22 cellular contexts compared by ENCODE assay signal in the genomic region with DNA sequence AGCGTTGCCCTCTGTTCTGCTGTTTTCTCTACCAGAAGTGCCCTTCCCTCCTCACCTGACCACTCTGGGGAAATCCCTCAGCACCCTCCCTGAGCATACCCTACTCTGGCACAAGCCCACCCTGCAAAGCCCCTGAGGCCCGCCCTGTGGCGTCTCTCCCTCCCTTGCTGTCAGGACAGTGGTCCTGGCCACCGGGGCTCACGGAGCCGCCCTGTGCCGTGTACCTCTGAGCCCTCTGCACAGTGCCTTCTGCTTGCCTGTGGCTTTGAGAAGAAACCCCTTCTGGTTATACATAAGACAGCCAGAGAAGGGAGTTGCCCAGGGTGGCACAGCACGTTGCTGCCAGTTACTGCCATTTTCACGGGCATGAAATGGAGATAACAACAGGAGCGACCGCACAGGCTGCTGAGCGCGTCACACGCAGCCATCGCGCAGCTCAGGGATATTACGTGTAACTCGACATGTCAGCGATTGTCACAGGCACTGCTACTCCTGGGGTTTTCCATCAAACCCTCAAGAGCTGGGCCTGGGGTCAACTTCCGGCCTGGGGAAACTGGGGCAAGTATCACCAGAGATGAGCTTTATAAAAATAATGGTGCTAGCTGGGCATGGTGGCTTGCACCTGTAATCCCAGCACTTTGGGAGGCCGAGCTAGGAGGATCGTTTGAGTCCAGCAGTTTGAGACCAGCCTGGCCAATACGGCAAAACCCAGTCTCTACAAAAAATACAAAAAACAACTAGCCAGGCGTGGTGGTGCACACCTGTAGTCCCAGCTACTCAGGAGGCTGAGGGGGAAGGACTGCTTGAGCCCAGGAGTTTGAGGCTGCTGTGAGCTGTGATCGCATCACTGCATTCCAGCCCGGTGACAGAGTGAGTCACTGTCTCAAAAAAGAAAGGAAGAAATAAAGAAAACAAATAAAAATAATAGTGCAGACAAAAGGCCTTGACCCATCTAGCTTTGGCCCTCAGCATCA. TPM values are rescaled to one million over a fixed set of nuclear protein-coding genes. Genes with fewer than 3 reads are reported as not detected.
DNase-seq lines count a peak whose midpoint lies in the region; ATAC-seq and TF ChIP-seq lines count a peak whose summit lies in the region.
"Had no signal": no experiment of that assay in that cellular context is flagged by ENCODE, and none has a peak within 500 bp of the region (broad histone marks: within the 10 kb centered on the region; RNA-seq: fewer than 3 reads in every experiment).

No MANE protein-coding gene starts in this region.

- H3K4me3 ChIP-seq in HEK293 (ENCODE audit: low read depth, low read length) = no peak overlapping the region
- H3K4me3 ChIP-seq: breast epithelium had no signal

- no peaks in the 10 kb centered on the region for H3K4me1 ChIP-seq in HEK293 (ENCODE audit: control insufficient read depth, insufficient read depth, low read length)
- H3K4me1 ChIP-seq: breast epithelium, Caco-2 had no signal

- ATAC-seq in GM19395 (IDR thresholded peaks at IDR 0.05; ENCODE audit: unreplicated experiment) (no peak), HG03439 (IDR thresholded peaks at IDR 0.05; ENCODE audit: unreplicated experiment) (no peak)
- ATAC-seq: naive thymus-derived CD8-positive, alpha-beta T cell had no signal

- H3K27ac ChIP-seq in HEK293 (ENCODE audit: extremely low read depth, low read depth, low read length) = no peak overlapping the region
- H3K27ac ChIP-seq: breast epithelium had no signal

- no peak overlapping the region for H3K4me3 Mint-ChIP-seq in chondrocyte (ENCODE audit: unreplicated experiment)
- H3K4me3 Mint-ChIP-seq: naive thymus-derived CD8-positive, alpha-beta T cell had no signal

- CTCF ChIA-PET in HEK293 (lab: Yijun Ruan, JAX) = interaction anchor here (1.0 to 2.3 kb wide), 3 partner anchors 8 to 548 kb away, joined by 3 to 8 read pairs (median 5); no protein-coding TSS in a partner anchor

- H3K27me3 Mint-ChIP-seq in chondrocyte (ENCODE audit: low read depth) = peaks cover 2% of the 10 kb centered on the region

- no peaks in the 10 kb centered on the region for H3K9me3 Mint-ChIP-seq in chondrocyte (ENCODE audit: low read depth)
- H3K9me3 Mint-ChIP-seq: naive thymus-derived CD8-positive, alpha-beta T cell had no signal

- DNase-seq in A172 (ENCODE audit: low spot score) (peak; percentile 49), chondrocyte (ENCODE audit: low spot score) (peak; percentile 82), mesenteric fat pad (ENCODE audit: low spot score) (peak; percentile 74), epidermal melanocyte (ENCODE audit: insufficient read length, low spot score) (no peak), nucleus accumbens (lab: John Stamatoyannopoulos, UW) (no peak)
- DNase-seq: activated CD4-positive, alpha-beta T cell treated with anti-CD3 and anti-CD28 coated beads for 48 hours; activated CD8-positive, alpha-beta memory T cell treated with anti-CD3 and anti-CD28 coated beads, Interleukin-2, amount 50 U/mL, for 48 hours; activated naive CD4-positive, alpha-beta T cell treated with Interleukin-2 at 50 U/mL for 16 hours; GF-D8; Karpas-422; NCI-H1417 treated with DMSO at 0.1 percent for 48 hours; NCI-H2227 treated with DMSO at 0.1 percent for 48 hours; retina; SHP77; stimulated activated CD4-positive, alpha-beta T cell treated with anti-CD3 and anti-CD28 coated beads, Interleukin-1b, Interleukin-23, amount 100 ng/mL, for 48 hours had no signal

- H3K36me3 Mint-ChIP-seq in chondrocyte (ENCODE audit: low read depth) = no peaks in the 10 kb centered on the region
- H3K36me3 Mint-ChIP-seq: naive thymus-derived CD8-positive, alpha-beta T cell had no signal

- H3K4me1 Mint-ChIP-seq in chondrocyte (ENCODE audit: low read depth) = no peaks in the 10 kb centered on the region
- H3K4me1 Mint-ChIP-seq: naive thymus-derived CD8-positive, alpha-beta T cell had no signal

- POLR2A ChIA-PET in HEK293 (lab: Yijun Ruan, JAX) = no interaction called here

- no peaks in the 10 kb centered on the region for H3K9me3 ChIP-seq in HEK293 (ENCODE audit: control insufficient read depth, insufficient read depth, low read depth, low read length)
- H3K9me3 ChIP-seq: breast epithelium, Caco-2 had no signal

- no peaks in the 10 kb centered on the region for H3K36me3 ChIP-seq in HEK293 (ENCODE audit: control insufficient read depth in 2 of 2, insufficient read depth in 1 of 2, low read length in 2 of 2)
- H3K36me3 ChIP-seq: breast epithelium had no signal

- H3K27ac Mint-ChIP-seq in chondrocyte (ENCODE audit: unreplicated experiment) = no peak overlapping the region

- TF ChIP-seq CTCF in HEK293 (tag by site-specific recombination; IDR thresholded peaks at IDR 0.05) (no peak), chondrocyte (IDR thresholded peaks at IDR 0.05) (no peak)

TF ChIP-seq in HEK293, 187 proteins besides CTCF, POLR2A, EP300 and RAD21:
- TF ChIP-seq ZNF561 (tag by site-specific recombination; IDR thresholded peaks at IDR 0.05; ENCODE audit: borderline replicate concordance) (no peak), ZNF629 (tag by site-specific recombination; IDR thresholded peaks at IDR 0.05) (0 out of 2 replicates have a peak, but pooled peaks have one; percentile 54), ZNF239 (tag by site-specific recombination; IDR thresholded peaks at IDR 0.05) (no peak), ZNF747 (tag by site-specific recombination; IDR thresholded peaks at IDR 0.05) (no peak)

RNA-seq across cellular contexts. Expression of a gene that starts 14.8 kb away (rescaled TPM):
- total RNA-seq in A172 (2014; rRNA removed; shearing (Covaris generic)) = not detected in 2 replicates
- total RNA-seq in chondrocyte = not detected in 3 replicates
- not detected for total RNA-seq in mesenteric fat pad
- total RNA-seq: breast epithelium; Caco-2; lower leg skin; naive thymus-derived CD8-positive, alpha-beta T cell had no signal

RNA-seq across cellular contexts. Expression of a gene that starts 29.3 kb away (rescaled TPM):
- total RNA-seq in A172 (2014; rRNA removed; shearing (Covaris generic)) = 0.14 TPM in 2 replicates
- 0.31 to 0.64 TPM (median 0.32 TPM) in 3 replicates for total RNA-seq in chondrocyte
- 41.5 TPM for total RNA-seq in mesenteric fat pad
- total RNA-seq: Caco-2 had no signal

Comparison
In these comparisons a context has a peak if more than half of its experiments do, and no peak if none do; other contexts are left out.
1. DNase-seq: peak in A172 (single experiment), chondrocyte (single experiment) and mesenteric fat pad (single experiment); none in epidermal melanocyte (single experiment) and nucleus accumbens (0 of 56).
2. RNA of a gene that starts 29.3 kb away (total RNA-seq): 41.5 TPM in mesenteric fat pad (single experiment); 0.31 to 0.64 TPM in chondrocyte and 0.14 TPM in A172; every median in the first group is over 10 times any median in the second.